Comparison of ENCODE assay signal across 26 cellular contexts in the genomic region with DNA sequence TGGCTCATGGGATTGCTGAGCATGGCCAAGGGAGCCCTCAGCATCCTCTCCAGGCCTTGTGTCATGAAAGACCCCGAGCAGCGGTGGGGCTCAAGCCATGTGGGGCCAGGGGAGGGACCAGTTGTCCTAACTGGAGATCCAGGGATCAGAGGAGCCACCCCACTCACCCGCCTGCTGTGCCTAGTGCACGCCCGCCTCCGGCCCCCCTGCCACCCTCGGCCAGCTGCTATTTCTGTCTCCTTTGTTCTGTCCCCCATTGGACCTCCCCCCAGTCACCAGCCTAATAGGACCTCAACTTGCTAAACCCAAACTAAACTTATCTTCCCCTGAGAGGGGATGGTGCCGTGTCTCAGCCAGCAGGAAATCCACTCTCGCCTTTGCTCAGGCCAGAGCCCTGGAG. TPM values are rescaled to one million over a fixed set of nuclear protein-coding genes. Genes with fewer than 3 reads are reported as not detected.
"Had no signal": no experiment of that assay in that cellular context is flagged by ENCODE, and none has a peak within 500 bp of the region (broad histone marks: within the 10 kb centered on the region; RNA-seq: fewer than 3 reads in every experiment).

No MANE protein-coding gene starts in this region.

- H3K27ac Mint-ChIP-seq: effector memory CD8-positive, alpha-beta T cell; immature natural killer cell; natural killer cell; progenitor cell of endocrine pancreas; stimulated activated naive CD8-positive, alpha-beta T cell treated with anti-CD3 and anti-CD28 coated beads, Interleukin-15, amount 100 ng/mL, for 72 hours had no signal

- H3K9ac ChIP-seq: parathyroid adenoma had no signal

- H3K9me3 Mint-ChIP-seq: effector memory CD8-positive, alpha-beta T cell; immature natural killer cell; natural killer cell; stimulated activated naive CD8-positive, alpha-beta T cell treated with anti-CD3 and anti-CD28 coated beads, Interleukin-15, amount 100 ng/mL, for 72 hours had no signal

- H3K4me3 Mint-ChIP-seq: natural killer cell; stimulated activated naive CD8-positive, alpha-beta T cell treated with anti-CD3 and anti-CD28 coated beads, Interleukin-15, amount 100 ng/mL, for 72 hours had no signal

- H3K4me1 Mint-ChIP-seq: immature natural killer cell had no signal

- H2AFZ ChIP-seq: parathyroid adenoma had no signal

- H3K36me3 ChIP-seq: esophagus squamous epithelium, lower lobe of right lung, right lobe of liver, suprapubic skin, transverse colon, upper lobe of right lung, uterus had no signal

- H3K27me3 ChIP-seq: right lobe of liver, upper lobe of right lung, uterus had no signal

- H3K4me1 ChIP-seq: lower lobe of right lung, parathyroid adenoma, right lobe of liver, uterus had no signal

- H3K4me3 ChIP-seq: esophagus squamous epithelium, lower lobe of right lung, right lobe of liver, suprapubic skin, transverse colon, upper lobe of right lung, uterus had no signal

- DNase-seq: cortex of kidney; effector memory CD8-positive, alpha-beta T cell; erythroblast; esophagus squamous epithelium; foreskin melanocyte; hypothalamus; immature natural killer cell; islet precursor cell; kidney glomerular epithelial cell; left colon; left ventricle myocardium superior; lower lobe of right lung; natural killer cell; right lobe of liver; small intestine; stimulated activated CD4-positive, alpha-beta T cell treated with anti-CD3 and anti-CD28 coated beads, Interleukin-15, amount 100 ng/mL, for 24 hours; stimulated activated CD4-positive, alpha-beta T cell treated with anti-CD3 and anti-CD28 coated beads, Interleukin-2, amount 100 ng/mL, for 48 hours; stimulated activated naive CD4-positive, alpha-beta T cell; stimulated activated naive CD8-positive, alpha-beta T cell treated with anti-CD3 and anti-CD28 coated beads, Interleukin-15, amount 100 ng/mL, for 72 hours; transverse colon; upper lobe of right lung; uterus had no signal

- H3K9me3 ChIP-seq: esophagus squamous epithelium, lower lobe of right lung, right lobe of liver, suprapubic skin, transverse colon, upper lobe of right lung, uterus had no signal

- ATAC-seq: effector memory CD8-positive, alpha-beta T cell; left colon; left ventricle myocardium superior; lower lobe of right lung; natural killer cell; stimulated activated naive CD8-positive, alpha-beta T cell treated with anti-CD3 and anti-CD28 coated beads, Interleukin-15, amount 100 ng/mL, for 72 hours; upper lobe of right lung had no signal

- H3K36me3 Mint-ChIP-seq: immature natural killer cell, natural killer cell had no signal

- H3K27ac ChIP-seq: esophagus squamous epithelium, lower lobe of right lung, parathyroid adenoma, right lobe of liver, suprapubic skin, transverse colon, upper lobe of right lung, uterus had no signal

RNA-seq across cellular contexts. Expression of gene TP73, which starts 44.4 kb away (rescaled TPM):
- polyA plus RNA-seq: immature natural killer cell, neural cell had no signal

RNA-seq across cellular contexts. Expression of gene CCDC27, which starts 55.6 kb away (rescaled TPM):
- polyA plus RNA-seq: immature natural killer cell, neural cell had no signal
